ENCODE assay signal across 21 cellular contexts in genomic region chr15:52656412-52656811, GRCh38. TPM values are rescaled to one million over a fixed set of nuclear protein-coding genes. Genes with fewer than 3 reads are reported as not detected.
DNase-seq lines count a peak whose midpoint lies in the region; ATAC-seq and TF ChIP-seq lines count a peak whose summit lies in the region.
"Had no signal": no experiment of that assay in that cellular context is flagged by ENCODE, and none has a peak within 500 bp of the region (broad histone marks: within the 10 kb centered on the region; RNA-seq: fewer than 3 reads in every experiment).

No MANE protein-coding gene starts in this region.

- BruUV-seq in PC-3 (replicated peaks; lab: Mats Ljungman, UMichigan) (no TSS peak), PC-9 (replicated peaks; lab: Mats Ljungman, UMichigan) (no TSS peak)

- H2AFZ ChIP-seq in PC-3 (ENCODE audit: low read length) (no peak overlapping the region), PC-9 (no peak overlapping the region)

- H3K9me3 Mint-ChIP-seq in CD4-positive, alpha-beta memory T cell: no peaks in the 10 kb centered on the region
- no peaks in the 10 kb centered on the region for H3K9me3 Mint-ChIP-seq in activated T-cell treated with anti-CD3 and anti-CD28 coated beads, Interleukin-2, amount 50 U/mL, for 72 hours
- H3K9me3 Mint-ChIP-seq: activated CD8-positive, alpha-beta T cell treated with anti-CD3 and anti-CD28 coated beads for 36 hours; CD4-positive, CD25-positive, alpha-beta regulatory T cell had no signal

- no peaks in the 10 kb centered on the region for H3K27me3 ChIP-seq in PC-3 (ENCODE audit: low read length)
- H3K27me3 ChIP-seq in psoas muscle (ENCODE audit: insufficient read depth in 3 of 3, low read length in 2 of 3): no peaks in the 10 kb centered on the region
- no peaks in the 10 kb centered on the region for H3K27me3 ChIP-seq in testis
- no peaks in the 10 kb centered on the region for H3K27me3 ChIP-seq in CD4-positive, alpha-beta memory T cell (ENCODE audit: insufficient read depth, low read length)
- H3K27me3 ChIP-seq in PC-9 (ENCODE audit: insufficient read depth, low read depth): no peaks in the 10 kb centered on the region
- H3K27me3 ChIP-seq: foreskin keratinocyte had no signal

- H3K27ac Mint-ChIP-seq in CD4-positive, alpha-beta memory T cell: no peak overlapping the region
- no peak overlapping the region for H3K27ac Mint-ChIP-seq in activated T-cell treated with anti-CD3 and anti-CD28 coated beads, Interleukin-2, amount 50 U/mL, for 72 hours
- H3K27ac Mint-ChIP-seq: activated CD8-positive, alpha-beta T cell treated with anti-CD3 and anti-CD28 coated beads for 36 hours; CD4-positive, CD25-positive, alpha-beta regulatory T cell had no signal

- no peaks in the 10 kb centered on the region for H4K20me1 ChIP-seq in PC-3 (ENCODE audit: low read length)
- no peaks in the 10 kb centered on the region; the same call in 1 of the 2 replicates for H4K20me1 ChIP-seq in PC-9 (ENCODE audit: insufficient read depth)

- H3K4me3 ChIP-seq in PC-3 (ENCODE audit: low read length) (no peak overlapping the region), psoas muscle (no peak overlapping the region), testis (no peak overlapping the region), PC-9 (no peak overlapping the region)
- no peak overlapping the region for H3K4me3 ChIP-seq in CD4-positive, alpha-beta memory T cell (ENCODE audit: low read length in 2 of 2)

- H3K27ac ChIP-seq in PC-3 (ENCODE audit: low read length): peak overlapping the region; percentile 75
- H3K27ac ChIP-seq in psoas muscle: peak overlapping the region; percentile 34
- peak overlapping the region; percentile 18 to 55 for H3K27ac ChIP-seq in testis
- no peak overlapping the region for H3K27ac ChIP-seq in CD4-positive, alpha-beta memory T cell (ENCODE audit: low read depth, low read length)
- no peak overlapping the region for H3K27ac ChIP-seq in PC-9
- H3K27ac ChIP-seq: foreskin keratinocyte had no signal

- H3K4me1 Mint-ChIP-seq in CD4-positive, alpha-beta memory T cell: peaks cover 25 to 61% (median 38%) of the 10 kb centered on the region in 4 donors
- peaks cover 38% of the 10 kb centered on the region for H3K4me1 Mint-ChIP-seq in activated T-cell treated with anti-CD3 and anti-CD28 coated beads, Interleukin-2, amount 50 U/mL, for 72 hours (ENCODE audit: low read depth)

- no peaks in the 10 kb centered on the region for H3K27me3 Mint-ChIP-seq in CD4-positive, alpha-beta memory T cell
- no peaks in the 10 kb centered on the region for H3K27me3 Mint-ChIP-seq in activated T-cell treated with anti-CD3 and anti-CD28 coated beads, Interleukin-2, amount 50 U/mL, for 72 hours (ENCODE audit: low read depth)
- H3K27me3 Mint-ChIP-seq: activated CD8-positive, alpha-beta T cell treated with anti-CD3 and anti-CD28 coated beads for 36 hours; CD4-positive, CD25-positive, alpha-beta regulatory T cell had no signal

- H3K4me2 ChIP-seq in PC-3 (ENCODE audit: low read length): no peak overlapping the region
- H3K4me2 ChIP-seq in PC-9: no peak overlapping the region

- DNase-seq in PC-3 (no peak), dermis blood vessel endothelial cell (peak; percentile 16), psoas muscle (no peak), testis (no peak), PC-9 (no peak), GDM1 (lab: John Stamatoyannopoulos, UW) (no peak)
- no peak for DNase-seq in CD4-positive, alpha-beta memory T cell
- DNase-seq in activated T-cell treated with anti-CD3 and anti-CD28 coated beads, Interleukin-2, amount 50 U/mL, for 72 hours: no peak
- DNase-seq: activated CD8-positive, alpha-beta T cell treated with anti-CD3 and anti-CD28 coated beads for 36 hours; activated gamma-delta T cell; activated T-cell treated with anti-CD3 and anti-CD28 coated beads for 4 hours; CD4-positive, CD25-positive, alpha-beta regulatory T cell; DMS 273 treated with DMSO at 0.1 percent for 48 hours; foreskin keratinocyte; mammary epithelial cell; NCI-H1694; NCI-H748 treated with DMSO at 0.1 percent for 48 hours; nucleus accumbens; retina; SHP77; stimulated activated CD8-positive, alpha-beta memory T cell treated with anti-CD3 and anti-CD28 coated beads, Interleukin-4, amount 100 ng/mL, for 48 hours had no signal

- CTCF ChIA-PET in PC-3 (lab: Charles Lee): no interaction called here
- CTCF ChIA-PET in CD4-positive, alpha-beta memory T cell (lab: Charles Lee; ENCODE audit: partially characterized antibody): interaction anchor here (0.6 kb wide), 1 partner anchor 15 kb away, joined by 3 read pairs; no protein-coding TSS in a partner anchor
- CTCF ChIA-PET in PC-9 (lab: Charles Lee): no interaction called here

- ATAC-seq in PC-3 (no peak), psoas muscle (no peak)
- no peak for ATAC-seq in activated T-cell treated with anti-CD3 and anti-CD28 coated beads, Interleukin-2, amount 50 U/mL, for 72 hours (replicated peaks in 1 of 2)
- ATAC-seq: activated CD8-positive, alpha-beta T cell treated with anti-CD3 and anti-CD28 coated beads for 36 hours; foreskin keratinocyte had no signal

- intact Hi-C loops in PC-3 (cut with micrococcal nuclease) (loop anchor here (5.0 to 10.0 kb wide), 2 partner anchors 92 to 399 kb away; partner anchors contain the start of gene ARPP19), psoas muscle (cut with DNase I) (no loop called here), testis (cut with DNase I; ENCODE audit: low total_unique reads) (no loop called here), PC-9 (cut with micrococcal nuclease; ENCODE audit: unreplicated experiment) (no loop called here)
- intact Hi-C loops in CD4-positive, alpha-beta memory T cell (cut with micrococcal nuclease): no loop called here

- H3K36me3 ChIP-seq in PC-3 (ENCODE audit: low read depth, low read length): no peaks in the 10 kb centered on the region
- H3K36me3 ChIP-seq in psoas muscle (ENCODE audit: insufficient read depth in 1 of 2, low read depth in 1 of 2): peaks cover 3 to 70% of the 10 kb centered on the region in 2 donors
- no peaks in the 10 kb centered on the region for H3K36me3 ChIP-seq in testis (ENCODE audit: low read depth, missing control alignments)
- H3K36me3 ChIP-seq in CD4-positive, alpha-beta memory T cell (ENCODE audit: insufficient read depth, low read length): peaks cover 16% of the 10 kb centered on the region
- no peaks in the 10 kb centered on the region for H3K36me3 ChIP-seq in PC-9 (ENCODE audit: low read depth)

- H3K9me2 ChIP-seq in PC-3 (replicated peaks; ENCODE audit: low read length) (no peaks in the 10 kb centered on the region), PC-9 (ENCODE audit: insufficient read depth) (no peaks in the 10 kb centered on the region)

- TF ChIP-seq CTCF in PC-3 (conservative IDR thresholded peaks at IDR 0.05; ENCODE audit: low read depth, low read length) (no peak), psoas muscle (IDR thresholded peaks at IDR 0.05) (no peak), testis (IDR thresholded peaks at IDR 0.05) (no peak), PC-9 (conservative IDR thresholded peaks at IDR 0.05) (no peak)

- POLR2A ChIA-PET in PC-3 (lab: Charles Lee; ENCODE audit: unreplicated experiment) (no interaction called here), PC-9 (lab: Charles Lee; ENCODE audit: unreplicated experiment) (interaction anchor here (0.6 kb wide), 1 partner anchor 8 kb away, joined by 3 read pairs; no protein-coding TSS in a partner anchor)
- POLR2A ChIA-PET in CD4-positive, alpha-beta memory T cell (lab: Charles Lee; ENCODE audit: partially characterized antibody): no interaction called here

- no peaks in the 10 kb centered on the region for H3K79me2 ChIP-seq in PC-3 (ENCODE audit: low read length)
- no peaks in the 10 kb centered on the region for H3K79me2 ChIP-seq in PC-9 (ENCODE audit: low read depth)

- TF ChIP-seq POLR2A in testis (IDR thresholded peaks at IDR 0.05): no peak

- no peak overlapping the region for H3K9ac ChIP-seq in PC-3 (ENCODE audit: low read length)

- no peak overlapping the region for H3K4me3 Mint-ChIP-seq in CD4-positive, alpha-beta memory T cell
- no peak overlapping the region for H3K4me3 Mint-ChIP-seq in activated T-cell treated with anti-CD3 and anti-CD28 coated beads, Interleukin-2, amount 50 U/mL, for 72 hours
- H3K4me3 Mint-ChIP-seq: activated CD8-positive, alpha-beta T cell treated with anti-CD3 and anti-CD28 coated beads for 36 hours; CD4-positive, CD25-positive, alpha-beta regulatory T cell had no signal

- peaks cover 9% of the 10 kb centered on the region for H3F3A ChIP-seq in PC-3 (ENCODE audit: low read length, unreplicated experiment)
- H3F3A ChIP-seq in PC-9 (ENCODE audit: insufficient read depth, low read depth): no peaks in the 10 kb centered on the region; the same call in 1 of the 2 replicates

- peaks cover 26 to 69% of the 10 kb centered on the region in 2 donors for H3K36me3 Mint-ChIP-seq in CD4-positive, alpha-beta memory T cell
- H3K36me3 Mint-ChIP-seq in activated T-cell treated with anti-CD3 and anti-CD28 coated beads, Interleukin-2, amount 50 U/mL, for 72 hours (ENCODE audit: insufficient read depth in 2 of 2): peaks cover 4 to 11% of the 10 kb centered on the region in 2 donors

- H3K9me3 ChIP-seq in PC-3 (ENCODE audit: low read length) (no peaks in the 10 kb centered on the region), psoas muscle (no peaks in the 10 kb centered on the region), testis (no peaks in the 10 kb centered on the region), PC-9 (ENCODE audit: insufficient read depth, low read depth) (no peaks in the 10 kb centered on the region)
- no peaks in the 10 kb centered on the region for H3K9me3 ChIP-seq in CD4-positive, alpha-beta memory T cell (ENCODE audit: control insufficient read depth in 1 of 2, low read length in 2 of 2)

- peaks cover 76% of the 10 kb centered on the region for H3K4me1 ChIP-seq in PC-3 (ENCODE audit: insufficient read depth, low read length)
- peaks cover 77% of the 10 kb centered on the region for H3K4me1 ChIP-seq in psoas muscle
- H3K4me1 ChIP-seq in testis: peaks cover 20% of the 10 kb centered on the region
- peaks cover 25% of the 10 kb centered on the region for H3K4me1 ChIP-seq in CD4-positive, alpha-beta memory T cell (ENCODE audit: insufficient read depth, low read length)
- H3K4me1 ChIP-seq in PC-9 (replicated peaks; ENCODE audit: insufficient read depth): peaks cover 13% of the 10 kb centered on the region

RNA-seq across cellular contexts. Expression of gene ATOSA, which starts 22.8 kb away (rescaled TPM):
- 6.5 and 8.7 TPM in 2 replicates for total RNA-seq in PC-3 (2014; rRNA removed)
- total RNA-seq in dermis blood vessel endothelial cell: 66.3 and 66.5 TPM in 2 replicates
- 10 to 100 TPM; 45.5 to 71.7 (median 57.6) TPM for total RNA-seq in psoas muscle
- polyA plus RNA-seq in psoas muscle: 100 to 1,000 TPM in 1 of 3 donors, 10 to 100 TPM in 1, 1 to 10 TPM in 1; 9.8 to 129 (median 67.6) TPM
- total RNA-seq in testis: 100 to 1,000 TPM; 128 to 129 TPM
- 37.9 TPM for polyA plus RNA-seq in testis (ENCODE audit: insufficient read depth, low read depth, low replicate concordance)
- total RNA-seq in CD4-positive, alpha-beta memory T cell: 10 to 100 TPM; 95.6 to 97.1 TPM
- 10 to 100 TPM; 12.7 to 13.7 TPM for polyA plus RNA-seq in CD4-positive, alpha-beta memory T cell
- total RNA-seq in PC-9 (2021): 30.4 and 35.7 TPM in 2 replicates
- 10 to 100 TPM; 37.2 to 41.7 TPM for total RNA-seq in activated T-cell treated with anti-CD3 and anti-CD28 coated beads, Interleukin-2, amount 50 U/mL, for 72 hours

Comparison
In these comparisons a context has a peak if more than half of its experiments do, and no peak if none do; other contexts are left out.
1. H3K27ac ChIP-seq: peak in PC-3 (single experiment), psoas muscle (single experiment) and testis (2 of 2); none in CD4-positive, alpha-beta memory T cell (single experiment) and PC-9 (single experiment).